ENCODE assay signal across 7 cellular contexts in genomic region chr11:8963569-8964323, GRCh38.
DNase-seq lines count a peak whose midpoint lies in the region; ATAC-seq lines count a peak whose summit lies in the region.

No MANE protein-coding gene starts in this region.

- ATAC-seq in GM18508 (IDR thresholded peaks at IDR 0.05; ENCODE audit: insufficient read depth, unreplicated experiment) = peak; percentile 38
- peak; percentile 56 for ATAC-seq in HG02938 (IDR thresholded peaks at IDR 0.05; ENCODE audit: unreplicated experiment)

- DNase-seq in NCI-H1694 (lab: John Stamatoyannopoulos, UW) (peak; percentile 39), UCSD-AML1 (lab: John Stamatoyannopoulos, UW; ENCODE audit: unreplicated experiment) (peak; percentile 89), brain pericyte (ENCODE audit: low read depth, low spot score) (peak; percentile 8), iPS-NIHi11 (ENCODE audit: low spot score) (peak; percentile 88)
- DNase-seq in stimulated activated CD4-positive, alpha-beta T cell treated with anti-CD3 and anti-CD28 coated beads, Interleukin-15, amount 100 ng/mL, for 1 hour (ENCODE audit: low read depth in 1 of 2, low spot score in 1 of 2) = peak; percentile 61 to 63

Comparison
In these comparisons a context has a peak if more than half of its experiments do, and no peak if none do; other contexts are left out.
1. Peak in every context shown above with its lines: DNase-seq and ATAC-seq.
2. DNase-seq: peak in every context shown above with its lines; median percentile 89 in UCSD-AML1; 88 in iPS-NIHi11; 62 in stimulated activated CD4-positive, alpha-beta T cell treated with anti-CD3 and anti-CD28 coated beads, Interleukin-15, amount 100 ng/mL, for 1 hour; 39 in NCI-H1694; 8 in brain pericyte.